Comparison of ENCODE assay signal across 20 cellular contexts in the genomic region with DNA sequence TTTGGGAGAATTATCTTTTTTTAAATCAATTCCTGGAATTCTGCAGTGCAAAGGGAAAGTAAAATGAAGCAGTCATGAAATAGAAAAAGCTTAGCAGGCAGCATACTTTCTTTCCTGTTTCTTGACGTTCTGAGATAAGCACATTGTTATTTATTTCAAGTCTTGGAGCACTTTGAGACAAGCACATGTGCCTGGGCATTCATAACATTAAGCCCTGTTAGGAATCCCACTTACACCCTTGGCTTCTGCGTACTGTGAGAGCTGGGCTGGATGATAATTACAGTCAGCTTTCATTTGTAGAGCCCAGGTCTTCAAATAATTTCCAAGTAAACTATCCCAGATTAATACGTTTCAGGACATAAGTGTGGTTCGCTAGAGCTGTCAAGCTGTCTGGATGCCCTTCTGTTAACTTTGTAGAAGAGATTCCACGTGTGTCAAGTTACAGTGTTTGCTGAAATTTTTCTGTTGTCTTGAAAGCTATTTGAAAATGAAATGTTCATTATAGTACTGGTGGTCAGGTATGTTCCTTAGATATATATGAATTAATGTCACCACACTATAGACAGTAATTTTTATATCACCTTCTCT. TPM values are rescaled to one million over a fixed set of nuclear protein-coding genes. Genes with fewer than 3 reads are reported as not detected.
A peak's percentile ranks its signal among the peaks of the same experiment; 100 is the strongest.
DNase-seq lines count a peak whose midpoint lies in the region; ATAC-seq and TF ChIP-seq lines count a peak whose summit lies in the region.
"Had no signal": no experiment of that assay in that cellular context is flagged by ENCODE, and none has a peak within 500 bp of the region (broad histone marks: within the 10 kb centered on the region; RNA-seq: fewer than 3 reads in every experiment).

No MANE protein-coding gene starts in this region.

- no peak overlapping the region for H4K91ac ChIP-seq in neuronal stem cell (ENCODE audit: low read depth, low read length, poor library complexity)

- H3K27ac ChIP-seq in SK-N-SH (ENCODE audit: low read depth in 2 of 2, low read length in 1 of 2) (no peak overlapping the region), body of pancreas (no peak overlapping the region), neuronal stem cell (replicated peaks; ENCODE audit: low read length) (no peak overlapping the region)
- H3K27ac ChIP-seq: BLaER1, KMS-11, PC-9 had no signal

- H3K9me2 ChIP-seq in SK-N-SH = no peaks in the 10 kb centered on the region

- peaks cover 4% of the 10 kb centered on the region for H3F3A ChIP-seq in SK-N-SH (replicated peaks; ENCODE audit: insufficient read depth)

- H3K4me2 ChIP-seq in SK-N-SH (no peak overlapping the region), neuronal stem cell (ENCODE audit: insufficient read depth, low read length, poor library complexity, severe bottlenecking) (no peak overlapping the region)
- H3K4me2 ChIP-seq: BLaER1, KMS-11, PC-9 had no signal

- CTCF ChIA-PET in SK-N-SH (lab: Yijun Ruan, JAX) = no interaction called here

- TF ChIP-seq CTCF in SK-N-SH (IDR thresholded peaks at IDR 0.05) (no peak), body of pancreas (IDR thresholded peaks at IDR 0.05) (no peak)

- intact Hi-C loops in body of pancreas (cut with DNase I) = no loop called here

- TF ChIP-seq POLR2A in body of pancreas (IDR thresholded peaks at IDR 0.05) = no peak

- WGBS in SK-N-SH (ENCODE audit: low lambda C conversion rate) = 85% methylated on average over 5 of the region's 5 CpGs
- WGBS in body of pancreas, 2 donors = 59 to 69% methylated on average over 5 of the region's 5 CpGs
- no CpG with 5 or more reads among the region's 5 CpGs for WGBS in neuronal stem cell (ENCODE audit: extremely low coverage in 2 of 2, insufficient read length in 2 of 2, insufficient replicate concordance in 1 of 2), 2 donors

- no peak for TF ChIP-seq RAD21 in SK-N-SH (IDR thresholded peaks at IDR 0.05; ENCODE audit: low read length)

- peaks cover 36% of the 10 kb centered on the region; the same call in 1 of the 2 replicates for H3K79me2 ChIP-seq in SK-N-SH (ENCODE audit: insufficient read depth)

- peaks cover 2% of the 10 kb centered on the region for H3K79me1 ChIP-seq in neuronal stem cell (ENCODE audit: low read depth, low read length)

- H3K4ac ChIP-seq in neuronal stem cell (ENCODE audit: low read length) = no peak overlapping the region

- no peak overlapping the region for H2BK12ac ChIP-seq in neuronal stem cell (ENCODE audit: low read length)

- H3K27ac Mint-ChIP-seq in activated T-helper 17 cell treated with anti-CD3 and anti-CD28 coated beads, Interleukin-2, amount 50 U/mL, for 72 hours = peak overlapping the region; percentile 79
- peak overlapping the region; percentile 39 for H3K27ac Mint-ChIP-seq in memory B cell
- H3K27ac Mint-ChIP-seq: GM23338 had no signal

- H3K4me3 Mint-ChIP-seq in activated T-helper 17 cell treated with anti-CD3 and anti-CD28 coated beads, Interleukin-2, amount 50 U/mL, for 72 hours = no peak overlapping the region
- no peak overlapping the region for H3K4me3 Mint-ChIP-seq in memory B cell
- H3K4me3 Mint-ChIP-seq: GM23338 had no signal

- H3K9ac ChIP-seq in SK-N-SH (no peak overlapping the region), neuronal stem cell (ENCODE audit: low read depth, low read length, poor library complexity) (no peak overlapping the region)
- H3K9ac ChIP-seq: BLaER1, KMS-11 had no signal

- DNase-seq in SK-N-SH = no peak
- peak; percentile 92 for DNase-seq in OCI-M1 (lab: John Stamatoyannopoulos, UW)
- no peak for DNase-seq in memory B cell (ENCODE audit: low spot score in 2 of 2)
- no peak for DNase-seq in pons (ENCODE audit: low spot score)
- no peak for DNase-seq in body of pancreas
- DNase-seq in neuronal stem cell (ENCODE audit: low spot score) = no peak
- DNase-seq: 8988T, GDM1, NCI-H1048, NCI-H1436 treated with DMSO at 0.1 percent for 48 hours, NCI-H2081 treated with DMSO at 0.1 percent for 48 hours, NCI-H510A treated with DMSO at 0.1 percent for 48 hours, NCI-H82, PC-9 had no signal

- H2AFZ ChIP-seq in SK-N-SH (ENCODE audit: low read depth) = no peak overlapping the region
- H2AFZ ChIP-seq in neuronal stem cell (ENCODE audit: low read length) = no peak overlapping the region
- H2AFZ ChIP-seq: GM23338, PC-9 had no signal

- H3K27me3 Mint-ChIP-seq in activated T-helper 17 cell treated with anti-CD3 and anti-CD28 coated beads, Interleukin-2, amount 50 U/mL, for 72 hours = no peaks in the 10 kb centered on the region
- H3K27me3 Mint-ChIP-seq in memory B cell = no peaks in the 10 kb centered on the region

- H3K9me3 ChIP-seq in SK-N-SH = no peaks in the 10 kb centered on the region
- no peaks in the 10 kb centered on the region for H3K9me3 ChIP-seq in body of pancreas
- no peaks in the 10 kb centered on the region for H3K9me3 ChIP-seq in neuronal stem cell (replicated peaks in 1 of 2; ENCODE audit: control insufficient read depth in 2 of 2, insufficient read depth in 1 of 2, low read depth in 1 of 2, low read length in 2 of 2)
- H3K9me3 ChIP-seq: BLaER1 had no signal

- H3K27me3 ChIP-seq in SK-N-SH (ENCODE audit: insufficient read depth) (no peaks in the 10 kb centered on the region), body of pancreas (no peaks in the 10 kb centered on the region), neuronal stem cell (ENCODE audit: control insufficient read depth in 3 of 3, insufficient read depth in 3 of 3, low read depth in 1 of 3, low read length in 3 of 3) (no peaks in the 10 kb centered on the region)
- H3K27me3 ChIP-seq: BLaER1 had no signal

- no peak overlapping the region for H3K4me3 ChIP-seq in SK-N-SH (ENCODE audit: low read depth in 2 of 2, low read length in 1 of 2)
- no peak overlapping the region for H3K4me3 ChIP-seq in body of pancreas
- no peak overlapping the region for H3K4me3 ChIP-seq in neuronal stem cell (ENCODE audit: low read length in 2 of 2)
- H3K4me3 ChIP-seq: BLaER1, GM12878, GM23338, PC-9 had no signal

- no peak overlapping the region for H4K8ac ChIP-seq in neuronal stem cell (ENCODE audit: low read depth, low read length)

- H3K4me1 ChIP-seq in SK-N-SH (ENCODE audit: control insufficient read depth in 1 of 2, insufficient read depth in 2 of 2, low read depth in 1 of 2, low read length in 1 of 2) = no peaks in the 10 kb centered on the region; a peak in 2 of 4 replicates
- H3K4me1 ChIP-seq in body of pancreas = no peaks in the 10 kb centered on the region
- no peaks in the 10 kb centered on the region for H3K4me1 ChIP-seq in neuronal stem cell (ENCODE audit: control insufficient read depth in 2 of 2, insufficient read depth in 1 of 2, low read depth in 1 of 2, low read length in 2 of 2)
- H3K4me1 ChIP-seq: BLaER1 had no signal

- H3K36me3 Mint-ChIP-seq in activated T-helper 17 cell treated with anti-CD3 and anti-CD28 coated beads, Interleukin-2, amount 50 U/mL, for 72 hours (ENCODE audit: low read depth) = peaks cover 38% of the 10 kb centered on the region
- peaks cover 10% of the 10 kb centered on the region for H3K36me3 Mint-ChIP-seq in memory B cell

- ATAC-seq in SK-N-SH treated with all-trans-retinoic acid at 6 μM for 48 hours (no peak), memory B cell (ENCODE audit: low read depth) (no peak), body of pancreas (no peak)
- ATAC-seq in activated T-helper 17 cell treated with anti-CD3 and anti-CD28 coated beads, Interleukin-2, amount 50 U/mL, for 72 hours (replicated peaks) = no peak
- ATAC-seq: GM12878 had no signal

- H2BK120ac ChIP-seq in neuronal stem cell (ENCODE audit: low read depth, low read length) = no peak overlapping the region

- H2AK5ac ChIP-seq in neuronal stem cell (ENCODE audit: low read depth, low read length) = no peak overlapping the region

- H3K36me3 ChIP-seq in SK-N-SH (replicated peaks in 1 of 2; ENCODE audit: control insufficient read depth in 1 of 2, insufficient read depth in 2 of 2, low read length in 1 of 2) (peaks cover 0 to 3% of the 10 kb centered on the region in 2 experiments), body of pancreas (replicated peaks in 1 of 2; ENCODE audit: insufficient read depth in 1 of 2, low read depth in 2 of 2) (no peaks in the 10 kb centered on the region), neuronal stem cell (replicated peaks in 1 of 2; ENCODE audit: control insufficient read depth in 2 of 2, insufficient read depth in 2 of 2, low read length in 2 of 2) (peaks cover 0 to 3% of the 10 kb centered on the region in 2 donors)
- H3K36me3 ChIP-seq: BLaER1 had no signal

- H3K14ac ChIP-seq in neuronal stem cell (ENCODE audit: low read length) = no peak overlapping the region

- H4K20me1 ChIP-seq in SK-N-SH (ENCODE audit: insufficient read depth) = no peaks in the 10 kb centered on the region
- H4K20me1 ChIP-seq: BLaER1 had no signal

- no peak overlapping the region for H3K23ac ChIP-seq in neuronal stem cell (ENCODE audit: low read depth, low read length, poor library complexity)

- no peak overlapping the region for H3K18ac ChIP-seq in neuronal stem cell (ENCODE audit: low read length)

- H2BK5ac ChIP-seq in neuronal stem cell (ENCODE audit: low read length) = no peak overlapping the region

- no peaks in the 10 kb centered on the region for H3K9me3 Mint-ChIP-seq in activated T-helper 17 cell treated with anti-CD3 and anti-CD28 coated beads, Interleukin-2, amount 50 U/mL, for 72 hours
- peaks cover 1% of the 10 kb centered on the region for H3K9me3 Mint-ChIP-seq in memory B cell

- TF ChIP-seq EP300 in SK-N-SH (IDR thresholded peaks at IDR 0.05; ENCODE audit: borderline replicate concordance in 1 of 2, low read depth in 1 of 2, low read length in 1 of 2) = no peak

- H3K4me1 Mint-ChIP-seq in activated T-helper 17 cell treated with anti-CD3 and anti-CD28 coated beads, Interleukin-2, amount 50 U/mL, for 72 hours = peaks cover 21% of the 10 kb centered on the region
- peaks cover 22% of the 10 kb centered on the region for H3K4me1 Mint-ChIP-seq in memory B cell

- POLR2A ChIA-PET in SK-N-SH (lab: Yijun Ruan, JAX) = no interaction called here

- H2BK15ac ChIP-seq in neuronal stem cell (ENCODE audit: low read length) = no peak overlapping the region

TF ChIP-seq in SK-N-SH treated with all-trans-retinoic acid at 6 μM for 48 hours, 23 proteins besides CTCF, POLR2A, EP300 and RAD21 (continues in another document):
- TF ChIP-seq ISL1 (CRISPR knock-in tag; IDR thresholded peaks at IDR 0.05) = 0 out of 2 replicates have a peak, but pooled peaks have one; percentile 7

RNA-seq across cellular contexts. Expression of gene FARS2, which starts 8.9 kb away (rescaled TPM):
- polyA plus RNA-seq in SK-N-SH (2012; rRNA removed) = 12.5 and 16.1 TPM in 2 replicates
- polyA plus RNA-seq in SK-N-SH (2012; cell fraction: cytosol; rRNA removed) = 13.7 and 14.2 TPM in 2 replicates
- 12.1 and 13.3 TPM in 2 replicates for polyA plus RNA-seq in SK-N-SH (2012; cell fraction: nucleus; rRNA removed)
- total RNA-seq in activated T-helper 17 cell treated with anti-CD3 and anti-CD28 coated beads, Interleukin-2, amount 50 U/mL, for 72 hours = 10 to 100 TPM; 19.3 to 48.3 TPM
- 1 to 10 TPM; 6.5 to 9.6 TPM for total RNA-seq in body of pancreas
- 6.7 TPM for polyA plus RNA-seq in neuronal stem cell (2013, experiment 1 of 2)
- polyA plus RNA-seq in neuronal stem cell (2013, experiment 2 of 2) = 6.7 TPM

RNA-seq across cellular contexts. Expression of gene LYRM4, which starts 9.4 kb away (rescaled TPM):
- polyA plus RNA-seq in SK-N-SH (2012; rRNA removed) = 37.2 and 43.4 TPM in 2 replicates
- polyA plus RNA-seq in SK-N-SH (2012; cell fraction: cytosol; rRNA removed) = 46.3 and 51.5 TPM in 2 replicates
- polyA plus RNA-seq in SK-N-SH (2012; cell fraction: nucleus; rRNA removed) = 17.0 and 17.3 TPM in 2 replicates
- 10 to 100 TPM; 34.0 to 64.2 TPM for total RNA-seq in activated T-helper 17 cell treated with anti-CD3 and anti-CD28 coated beads, Interleukin-2, amount 50 U/mL, for 72 hours
- total RNA-seq in body of pancreas = 10 to 100 TPM; 15.3 to 18.5 TPM
- 49.6 TPM for polyA plus RNA-seq in neuronal stem cell (2013, experiment 1 of 2)
- 51.2 TPM for polyA plus RNA-seq in neuronal stem cell (2013, experiment 2 of 2)
